8 cellular contexts compared by ENCODE assay signal in genomic region chr19:39407644-39408391, GRCh38. TPM values are rescaled to one million over a fixed set of nuclear protein-coding genes. Genes with fewer than 3 reads are reported as not detected.
DNase-seq lines count a peak whose midpoint lies in the region; ATAC-seq, FAIRE-seq and TF ChIP-seq lines count a peak whose summit lies in the region.

No MANE protein-coding gene starts in this region.

- 2% methylated on average over 36 of the region's 41 CpGs for WGBS in GM12878 (ENCODE audit: insufficient coverage, insufficient replicate concordance, low lambda C conversion rate, missing lambda C conversion rate)

- H3K9me3 ChIP-seq in SJCRH30 (replicated peaks) (no peaks in the 10 kb centered on the region), GM12878 (replicated peaks; ENCODE audit: control insufficient read depth, insufficient read depth, low read length) (no peaks in the 10 kb centered on the region)

- H3K27me3 ChIP-seq in GM06990 (replicated peaks; ENCODE audit: control insufficient read depth, insufficient read depth, low read length) (no peaks in the 10 kb centered on the region), SJCRH30 (no peaks in the 10 kb centered on the region), GM12878 (replicated peaks in 1 of 2; ENCODE audit: control insufficient read depth in 2 of 2, insufficient read depth in 2 of 2, low read length in 1 of 2) (no peaks in the 10 kb centered on the region)

- H3K4me1 ChIP-seq in SJCRH30 (peaks cover 19% of the 10 kb centered on the region), GM12878 (ENCODE audit: control insufficient read depth, insufficient read depth, low read length) (peaks cover 38% of the 10 kb centered on the region)

- no peak for TF ChIP-seq RAD21 in GM12878 (IDR thresholded peaks at IDR 0.05; ENCODE audit: insufficient read depth, low read depth, low read length)

- H3K27ac ChIP-seq in SJCRH30 (no peak overlapping the region), GM12878 (ENCODE audit: control insufficient read depth, insufficient read depth) (peak overlapping the region; percentile 100)

- DNase-seq in GM06990 (ENCODE audit: extremely low read depth, insufficient read length) (peak; percentile 66), SJCRH30 (no peak), GM12878 (ENCODE audit: low read depth, low spot score) (no peak), iris pigment epithelial cell (ENCODE audit: low read depth) (peak; percentile 35), NCI-H1105 (lab: John Stamatoyannopoulos, UW) (no peak), NCI-H2081 (lab: John Stamatoyannopoulos, UW) (no peak), NCI-H82 (lab: John Stamatoyannopoulos, UW) (no peak)
- peak; percentile 28 for DNase-seq in stimulated activated CD8-positive, alpha-beta memory T cell treated with anti-CD3 and anti-CD28 coated beads, Interleukin-12 subunit alpha, Interleukin-12 subunit beta, amount 100 ng/mL, for 4 hours (ENCODE audit: low read depth)

- intact Hi-C loops in GM12878 (cut with micrococcal nuclease; ENCODE audit: unreplicated experiment): loop anchor here (10.0 kb wide), 1 partner anchor 433 kb away; the partner anchor contains the start of gene FBXO17

- no peak for TF ChIP-seq EP300 in GM12878 (IDR thresholded peaks at IDR 0.05; ENCODE audit: borderline replicate concordance in 1 of 2, control insufficient read depth in 1 of 2, low read depth in 2 of 2, low read length in 2 of 2)

- SMC1A ChIA-PET in GM12878 (lab: Charles Lee; ENCODE audit: uncharacterized antibody, unreplicated experiment): interaction anchor here (1.4 to 3.0 kb wide), 2 partner anchors 9 to 17 kb away, joined by 4 to 18 read pairs; partner anchors contain the start of genes MED29 and PAF1

- peaks cover 62% of the 10 kb centered on the region for H3K79me2 ChIP-seq in GM12878 (ENCODE audit: control insufficient read depth, insufficient read depth, low read length)

- H3K9ac ChIP-seq in GM12878 (ENCODE audit: control insufficient read depth, insufficient read depth, low read length): peak overlapping the region; percentile 80

- TF ChIP-seq CTCF in GM06990 (IDR thresholded peaks at IDR 0.05; ENCODE audit: insufficient read depth, low read length, poor library complexity, severe bottlenecking): no peak
- TF ChIP-seq CTCF in GM12878 (IDR thresholded peaks at IDR 0.05 in 2 of 3, conservative IDR thresholded peaks at IDR 0.05 in 1 of 3; ENCODE audit: control insufficient read depth in 2 of 3, extremely low read depth in 1 of 3, insufficient read depth in 1 of 3, low read depth in 3 of 3, low read length in 3 of 3): no peak

- in situ Hi-C loops in GM12878 (cut with MboI): no loop called here

- no peaks in the 10 kb centered on the region for H4K20me1 ChIP-seq in GM12878 (ENCODE audit: control insufficient read depth, insufficient read depth)

- no peak overlapping the region for H2AFZ ChIP-seq in GM12878 (ENCODE audit: control insufficient read depth, low read depth, low read length)

- no TSS peak for BruUV-seq in GM12878 (replicated peaks; lab: Mats Ljungman, UMichigan)

- peak overlapping the region; percentile 83 for H3K4me2 ChIP-seq in GM12878 (ENCODE audit: control insufficient read depth, insufficient read depth)

- peak; percentile 63 for TF ChIP-seq POLR2A in GM12878 (IDR thresholded peaks at IDR 0.05; ENCODE audit: low read depth, low read length)

- peak overlapping the region; percentile 91 for H3K4me3 ChIP-seq in GM06990 (replicated peaks; ENCODE audit: low read depth, low read length)
- peak overlapping the region; percentile 96 for H3K4me3 ChIP-seq in SJCRH30
- peak overlapping the region; percentile 98 for H3K4me3 ChIP-seq in GM12878

- ATAC-seq in GM12878: 0 out of 3 replicates have a peak, but pooled peaks have one; percentile 0

- H3K36me3 ChIP-seq in GM06990 (ENCODE audit: control insufficient read depth, insufficient read depth, low read length): peaks cover 12% of the 10 kb centered on the region
- H3K36me3 ChIP-seq in SJCRH30: no peaks in the 10 kb centered on the region
- peaks cover 2 to 6% of the 10 kb centered on the region in 2 experiments; a peak in 2 of 4 replicates for H3K36me3 ChIP-seq in GM12878 (ENCODE audit: control insufficient read depth in 2 of 2, insufficient read depth in 2 of 2, low read length in 1 of 2)

- POLR2A ChIA-PET in GM12878 (lab: Charles Lee): interaction anchor here (1.2 to 3.9 kb wide), 4 partner anchors 10 to 38 kb away, joined by 3 to 39 read pairs (median 6); partner anchors contain the start of genes MED29, PAF1, RPS16 and SUPT5H

- no peak for FAIRE-seq in GM12878 (lab: Jason Lieb, UNC)

- RAD21 ChIA-PET in GM12878 (lab: Charles Lee; ENCODE audit: unreplicated experiment): interaction anchor here (1.0 to 4.5 kb wide), 2 partner anchors 10 to 66 kb away, joined by 3 to 37 read pairs; partner anchors contain the start of gene SAMD4B

- CTCF ChIA-PET in GM12878 (lab: Yijun Ruan, JAX): interaction anchor here (1.4 kb wide), 1 partner anchor 10 kb away, joined by 14 read pairs; no protein-coding TSS in a partner anchor

RNA-seq across cellular contexts. Expression of gene ZFP36, which starts 1.2 kb away (rescaled TPM):
- total RNA-seq in SJCRH30 (2014; rRNA removed; shearing (Covaris generic)): 2.4 and 2.7 TPM in 2 replicates
- 55.8 and 57.7 TPM in 2 replicates for total RNA-seq in GM12878 (2013; cell fraction: nucleolus; rRNA removed)
- total RNA-seq in GM12878 (2014; rRNA removed) (10.1 and 11.9 TPM in 2 replicates), GM12878 (2014; rRNA removed; fragmentation: Illumina TruSeq; extraction: Trizol) (10.0 and 10.1 TPM in 2 replicates), GM12878 (2021) (50.1 and 55.0 TPM in 2 replicates)
- 10.7 TPM for polyA plus RNA-seq in GM12878 (2011; ENCODE audit: low read depth)
- polyA plus RNA-seq in GM12878 (2011; rRNA removed) (2.9 and 5.3 TPM in 2 replicates), GM12878 (2014; fragmentation: Illumina TruSeq; extraction: Trizol) (24.3 and 30.2 TPM in 2 replicates), GM12878 (2014; fragmentation: Nextera tagmentation; extraction: Ambion mirVana) (1 to 10 TPM; 5.3 to 7.8 TPM), GM12878 (2014; rRNA removed) (31.3 and 31.6 TPM in 2 replicates), GM12878 (2016; fragmentation: Nextera tagmentation; extraction: Ambion mirVana) (10 to 100 TPM; 39.7 to 43.7 TPM)
- 8.8 and 14.3 TPM in 2 replicates for polyA plus RNA-seq in GM12878 (2011; cell fraction: cytosol; rRNA removed)
- polyA plus RNA-seq in GM12878 (2011; cell fraction: nucleus; rRNA removed): 74.9 and 76.1 TPM in 2 replicates
- polyA plus RNA-seq in GM12878 (2012): 39.8 and 73.1 TPM in 2 replicates
- 3.7 and 10.3 TPM in 2 replicates for polyA minus RNA-seq in GM12878 (2011; rRNA and poly(A)+ RNA removed)
- polyA minus RNA-seq in GM12878 (2011; cell fraction: cytosol; rRNA and poly(A)+ RNA removed): 30.7 and 36.4 TPM in 2 replicates
- polyA minus RNA-seq in GM12878 (2011; cell fraction: nucleus; rRNA and poly(A)+ RNA removed): 64.4 and 90.9 TPM in 2 replicates

RNA-seq across cellular contexts. Expression of gene PLEKHG2, which starts 4.7 kb away (rescaled TPM):
- 27.9 and 31.0 TPM in 2 replicates for total RNA-seq in SJCRH30 (2014; rRNA removed; shearing (Covaris generic))
- total RNA-seq in GM12878 (2013; cell fraction: nucleolus; rRNA removed): 49.8 and 54.8 TPM in 2 replicates
- total RNA-seq in GM12878 (2014; rRNA removed) (13.4 and 18.1 TPM in 2 replicates), GM12878 (2014; rRNA removed; fragmentation: Illumina TruSeq; extraction: Trizol) (12.1 and 13.6 TPM in 2 replicates), GM12878 (2021) (56.6 and 62.5 TPM in 2 replicates)
- 10.5 TPM for polyA plus RNA-seq in GM12878 (2011; ENCODE audit: low read depth)
- polyA plus RNA-seq in GM12878 (2011; rRNA removed) (6.3 and 10.4 TPM in 2 replicates), GM12878 (2014; fragmentation: Illumina TruSeq; extraction: Trizol) (17.1 and 114 TPM in 2 replicates), GM12878 (2014; fragmentation: Nextera tagmentation; extraction: Ambion mirVana) (1 to 10 TPM; 3.0 to 7.2 TPM), GM12878 (2014; rRNA removed) (25.2 and 31.8 TPM in 2 replicates), GM12878 (2016; fragmentation: Nextera tagmentation; extraction: Ambion mirVana) (10 to 100 TPM; 17.3 to 18.1 TPM)
- 8.8 and 23.4 TPM in 2 replicates for polyA plus RNA-seq in GM12878 (2011; cell fraction: cytosol; rRNA removed)
- polyA plus RNA-seq in GM12878 (2011; cell fraction: nucleus; rRNA removed): 78.6 and 96.3 TPM in 2 replicates
- 29.4 and 34.1 TPM in 2 replicates for polyA plus RNA-seq in GM12878 (2012)
- polyA minus RNA-seq in GM12878 (2011; rRNA and poly(A)+ RNA removed): 5.9 and 32.7 TPM in 2 replicates
- 13.9 and 15.4 TPM in 2 replicates for polyA minus RNA-seq in GM12878 (2011; cell fraction: cytosol; rRNA and poly(A)+ RNA removed)
- 20.4 and 29.4 TPM in 2 replicates for polyA minus RNA-seq in GM12878 (2011; cell fraction: nucleus; rRNA and poly(A)+ RNA removed)

RNA-seq across cellular contexts. Expression of gene MED29, which starts 16.6 kb away (rescaled TPM):
- 28.2 and 31.9 TPM in 2 replicates for total RNA-seq in SJCRH30 (2014; rRNA removed; shearing (Covaris generic))
- 12.2 and 14.2 TPM in 2 replicates for total RNA-seq in GM12878 (2013; cell fraction: nucleolus; rRNA removed)
- total RNA-seq in GM12878 (2014; rRNA removed) (22.6 and 22.7 TPM in 2 replicates), GM12878 (2014; rRNA removed; fragmentation: Illumina TruSeq; extraction: Trizol) (12.8 and 14.5 TPM in 2 replicates), GM12878 (2021) (26.2 and 28.0 TPM in 2 replicates)
- 9.9 TPM for polyA plus RNA-seq in GM12878 (2011; ENCODE audit: low read depth)
- polyA plus RNA-seq in GM12878 (2011; rRNA removed) (13.9 and 19.5 TPM in 2 replicates), GM12878 (2014; fragmentation: Illumina TruSeq; extraction: Trizol) (16.7 and 23.0 TPM in 2 replicates), GM12878 (2014; fragmentation: Nextera tagmentation; extraction: Ambion mirVana) (1 to 10 TPM; 3.2 to 5.1 TPM), GM12878 (2014; rRNA removed) (24.4 and 26.4 TPM in 2 replicates), GM12878 (2016; fragmentation: Nextera tagmentation; extraction: Ambion mirVana) (10 to 100 TPM; 31.9 to 36.6 TPM)
- 32.6 and 34.4 TPM in 2 replicates for polyA plus RNA-seq in GM12878 (2011; cell fraction: cytosol; rRNA removed)
- 14.1 and 18.7 TPM in 2 replicates for polyA plus RNA-seq in GM12878 (2011; cell fraction: nucleus; rRNA removed)
- 15.5 and 16.8 TPM in 2 replicates for polyA plus RNA-seq in GM12878 (2012)
- 19.4 and 20.9 TPM in 2 replicates for polyA minus RNA-seq in GM12878 (2011; rRNA and poly(A)+ RNA removed)
- polyA minus RNA-seq in GM12878 (2011; cell fraction: cytosol; rRNA and poly(A)+ RNA removed): 5.5 and 8.7 TPM in 2 replicates
- polyA minus RNA-seq in GM12878 (2011; cell fraction: nucleus; rRNA and poly(A)+ RNA removed): 18.6 and 27.7 TPM in 2 replicates

RNA-seq across cellular contexts. Expression of gene PAF1, which starts 16.9 kb away (rescaled TPM):
- 73.6 and 85.7 TPM in 2 replicates for total RNA-seq in SJCRH30 (2014; rRNA removed; shearing (Covaris generic))
- 15.4 and 21.4 TPM in 2 replicates for total RNA-seq in GM12878 (2013; cell fraction: nucleolus; rRNA removed)
- total RNA-seq in GM12878 (2014; rRNA removed) (35.9 and 40.0 TPM in 2 replicates), GM12878 (2014; rRNA removed; fragmentation: Illumina TruSeq; extraction: Trizol) (26.2 and 32.2 TPM in 2 replicates), GM12878 (2021) (33.8 and 34.8 TPM in 2 replicates)
- 19.7 TPM for polyA plus RNA-seq in GM12878 (2011; ENCODE audit: low read depth)
- polyA plus RNA-seq in GM12878 (2011; rRNA removed) (34.2 and 44.6 TPM in 2 replicates), GM12878 (2014; fragmentation: Illumina TruSeq; extraction: Trizol) (38.3 and 44.2 TPM in 2 replicates), GM12878 (2014; fragmentation: Nextera tagmentation; extraction: Ambion mirVana) (1 to 10 TPM; 1.7 to 3.7 TPM), GM12878 (2014; rRNA removed) (39.2 and 41.8 TPM in 2 replicates), GM12878 (2016; fragmentation: Nextera tagmentation; extraction: Ambion mirVana) (10 to 100 TPM; 39.3 to 45.8 TPM)
- polyA plus RNA-seq in GM12878 (2011; cell fraction: cytosol; rRNA removed): 44.0 and 45.7 TPM in 2 replicates
- polyA plus RNA-seq in GM12878 (2011; cell fraction: nucleus; rRNA removed): 53.9 and 78.1 TPM in 2 replicates
- 34.7 and 38.4 TPM in 2 replicates for polyA plus RNA-seq in GM12878 (2012)
- 28.8 and 36.4 TPM in 2 replicates for polyA minus RNA-seq in GM12878 (2011; rRNA and poly(A)+ RNA removed)
- polyA minus RNA-seq in GM12878 (2011; cell fraction: cytosol; rRNA and poly(A)+ RNA removed): 15.4 and 26.1 TPM in 2 replicates
- 30.0 and 47.1 TPM in 2 replicates for polyA minus RNA-seq in GM12878 (2011; cell fraction: nucleus; rRNA and poly(A)+ RNA removed)

RNA-seq across cellular contexts. Expression of gene RPS16, which starts 27.9 kb away (rescaled TPM):
- total RNA-seq in SJCRH30 (2014; rRNA removed; shearing (Covaris generic)): 1,718 and 1,766 TPM in 2 replicates
- total RNA-seq in GM12878 (2013; cell fraction: nucleolus; rRNA removed): 10.8 and 16.1 TPM in 2 replicates
- 1,897 and 2,276 TPM in 2 replicates for total RNA-seq in GM12878 (2014; rRNA removed)
- total RNA-seq in GM12878 (2014; rRNA removed; fragmentation: Illumina TruSeq; extraction: Trizol): 144 and 148 TPM in 2 replicates
- 3,603 and 3,713 TPM in 2 replicates for total RNA-seq in GM12878 (2021)
- polyA plus RNA-seq in GM12878 (2011; ENCODE audit: low read depth): 5,627 TPM
- 1,202 and 1,881 TPM in 2 replicates for polyA plus RNA-seq in GM12878 (2011; rRNA removed)
- 7,530 and 7,949 TPM in 2 replicates for polyA plus RNA-seq in GM12878 (2011; cell fraction: cytosol; rRNA removed)
- 2,024 and 2,282 TPM in 2 replicates for polyA plus RNA-seq in GM12878 (2011; cell fraction: nucleus; rRNA removed)
- 5,175 and 6,218 TPM in 2 replicates for polyA plus RNA-seq in GM12878 (2012)
- 1,250 and 2,410 TPM in 2 replicates for polyA plus RNA-seq in GM12878 (2014; fragmentation: Illumina TruSeq; extraction: Trizol)
- 1,000 to 10,000 TPM; 3,810 to 4,177 TPM for polyA plus RNA-seq in GM12878 (2014; fragmentation: Nextera tagmentation; extraction: Ambion mirVana)
- polyA plus RNA-seq in GM12878 (2014; rRNA removed): 4,404 and 4,810 TPM in 2 replicates
- 1,000 to 10,000 TPM; 1,821 to 1,829 TPM for polyA plus RNA-seq in GM12878 (2016; fragmentation: Nextera tagmentation; extraction: Ambion mirVana)
- polyA minus RNA-seq in GM12878 (2011; rRNA and poly(A)+ RNA removed): 1,788 and 3,301 TPM in 2 replicates
- 1,375 and 1,377 TPM in 2 replicates for polyA minus RNA-seq in GM12878 (2011; cell fraction: cytosol; rRNA and poly(A)+ RNA removed)
- 333 and 402 TPM in 2 replicates for polyA minus RNA-seq in GM12878 (2011; cell fraction: nucleus; rRNA and poly(A)+ RNA removed)

Comparison
In these comparisons a context has a peak if more than half of its experiments do, and no peak if none do; other contexts are left out.
1. DNase-seq: peak in GM06990 (single experiment), iris pigment epithelial cell (single experiment) and stimulated activated CD8-positive, alpha-beta memory T cell treated with anti-CD3 and anti-CD28 coated beads, Interleukin-12 subunit alpha, Interleukin-12 subunit beta, amount 100 ng/mL, for 4 hours (single experiment); none in SJCRH30 (0 of 2), GM12878 (single experiment), NCI-H1105 (single experiment), NCI-H2081 (0 of 2) and NCI-H82 (single experiment).
2. Peak in every context shown above with its lines, with median percentiles within 50 percentile points of each other: H3K4me3 ChIP-seq.